Comparison of ENCODE assay signal across 8 cellular contexts in genomic region chr12:52004042-52004648, GRCh38. TPM values are rescaled to one million over a fixed set of nuclear protein-coding genes. Genes with fewer than 3 reads are reported as not detected.
DNase-seq lines count a peak whose midpoint lies in the region; ATAC-seq and TF ChIP-seq lines count a peak whose summit lies in the region.

No MANE protein-coding gene starts in this region.

- H3K9me3 Mint-ChIP-seq in activated T-cell treated with anti-CD3 and anti-CD28 coated beads, Interleukin-2, amount 50 U/mL, for 72 hours: no peaks in the 10 kb centered on the region
- no peaks in the 10 kb centered on the region for H3K9me3 Mint-ChIP-seq in activated T-helper 1 cell treated with anti-CD3 and anti-CD28 coated beads, Interleukin-12 subunit alpha, Interleukin-12 subunit beta, Interleukin-2, Interleukin-4 antibody, amounts not matched to agents 30 ng/mL and 10 ng/mL and 1 ng/mL, durations not matched to agents 14 hours and 24 hours and 36 hours

- WGBS in tibial nerve, 2 donors: 56 to 59% methylated on average over 5 of the region's 5 CpGs

- H3K36me3 Mint-ChIP-seq in activated T-cell treated with anti-CD3 and anti-CD28 coated beads, Interleukin-2, amount 50 U/mL, for 72 hours (ENCODE audit: insufficient read depth in 2 of 2): no peaks in the 10 kb centered on the region
- H3K36me3 Mint-ChIP-seq in activated T-helper 1 cell treated with anti-CD3 and anti-CD28 coated beads, Interleukin-12 subunit alpha, Interleukin-12 subunit beta, Interleukin-2, Interleukin-4 antibody, amounts not matched to agents 30 ng/mL and 10 ng/mL and 1 ng/mL, durations not matched to agents 14 hours and 24 hours and 36 hours (ENCODE audit: low read depth): peaks cover 4% of the 10 kb centered on the region

- ATAC-seq in activated T-cell treated with anti-CD3 and anti-CD28 coated beads, Interleukin-2, amount 50 U/mL, for 72 hours (replicated peaks in 1 of 2): no peak
- no peak for ATAC-seq in HG03108 (IDR thresholded peaks at IDR 0.05; ENCODE audit: unreplicated experiment)

- H3K4me1 ChIP-seq in tibial nerve: peaks cover 0 to 44% (median 25%) of the 10 kb centered on the region in 4 donors

- TF ChIP-seq CTCF in GM06990 (IDR thresholded peaks at IDR 0.05; ENCODE audit: insufficient read depth, low read length, poor library complexity, severe bottlenecking) (peak; percentile 42), tibial nerve (IDR thresholded peaks at IDR 0.05) (peak; percentile 59 to 90 (median 72))

- H3K27ac ChIP-seq in tibial nerve: peak overlapping the region in 2 of 4 donors; percentile 49 to 95

- H3K4me1 Mint-ChIP-seq in activated T-cell treated with anti-CD3 and anti-CD28 coated beads, Interleukin-2, amount 50 U/mL, for 72 hours (ENCODE audit: low read depth): peaks cover 31% of the 10 kb centered on the region
- H3K4me1 Mint-ChIP-seq in activated T-helper 1 cell treated with anti-CD3 and anti-CD28 coated beads, Interleukin-12 subunit alpha, Interleukin-12 subunit beta, Interleukin-2, Interleukin-4 antibody, amounts not matched to agents 30 ng/mL and 10 ng/mL and 1 ng/mL, durations not matched to agents 14 hours and 24 hours and 36 hours (ENCODE audit: low read depth): peaks cover 20% of the 10 kb centered on the region

- intact Hi-C loops in activated T-helper 1 cell treated with anti-CD3 and anti-CD28 coated beads, Interleukin-12 subunit alpha, Interleukin-12 subunit beta, Interleukin-2, Interleukin-4 antibody, amounts not matched to agents 30 ng/mL and 10 ng/mL and 1 ng/mL, durations not matched to agents 14 hours and 24 hours and 36 hours (cut with micrococcal nuclease): no loop called here

- H3K4me3 ChIP-seq in GM06990 (replicated peaks; ENCODE audit: low read depth, low read length): no peak overlapping the region
- no peak overlapping the region for H3K4me3 ChIP-seq in tibial nerve

- peaks cover 17% of the 10 kb centered on the region for H3K27me3 Mint-ChIP-seq in activated T-cell treated with anti-CD3 and anti-CD28 coated beads, Interleukin-2, amount 50 U/mL, for 72 hours (ENCODE audit: low read depth)
- H3K27me3 Mint-ChIP-seq in activated T-helper 1 cell treated with anti-CD3 and anti-CD28 coated beads, Interleukin-12 subunit alpha, Interleukin-12 subunit beta, Interleukin-2, Interleukin-4 antibody, amounts not matched to agents 30 ng/mL and 10 ng/mL and 1 ng/mL, durations not matched to agents 14 hours and 24 hours and 36 hours (ENCODE audit: insufficient read depth): peaks cover 38% of the 10 kb centered on the region

- peak in 1 of 2 donors; percentile 43 for TF ChIP-seq EP300 in tibial nerve (IDR thresholded peaks at IDR 0.05)

- no peaks in the 10 kb centered on the region for H3K9me3 ChIP-seq in tibial nerve

- H3K4me3 Mint-ChIP-seq in activated T-cell treated with anti-CD3 and anti-CD28 coated beads, Interleukin-2, amount 50 U/mL, for 72 hours: no peak overlapping the region
- H3K4me3 Mint-ChIP-seq in activated T-helper 1 cell treated with anti-CD3 and anti-CD28 coated beads, Interleukin-12 subunit alpha, Interleukin-12 subunit beta, Interleukin-2, Interleukin-4 antibody, amounts not matched to agents 30 ng/mL and 10 ng/mL and 1 ng/mL, durations not matched to agents 14 hours and 24 hours and 36 hours: no peak overlapping the region

- H3K36me3 ChIP-seq in GM06990 (ENCODE audit: control insufficient read depth, insufficient read depth, low read length) (no peaks in the 10 kb centered on the region), tibial nerve (no peaks in the 10 kb centered on the region)

- peaks cover 8% of the 10 kb centered on the region for H3K27me3 ChIP-seq in GM06990 (replicated peaks; ENCODE audit: control insufficient read depth, insufficient read depth, low read length)
- H3K27me3 ChIP-seq in tibial nerve: no peaks in the 10 kb centered on the region

- no peak for TF ChIP-seq POLR2A in tibial nerve (IDR thresholded peaks at IDR 0.05)

- DNase-seq in GM06990 (ENCODE audit: extremely low read depth, insufficient read length) (no peak), NCI-H1417 treated with DMSO at 0.1 percent for 48 hours (lab: John Stamatoyannopoulos, UW) (peak; percentile 25), anterior cingulate cortex (lab: John Stamatoyannopoulos, UW) (peak in 50 of 58 donors; percentile 11 to 75 (median 50)), inferior parietal cortex (ENCODE audit: extremely low spot score) (peak; percentile 88), tibial nerve (ENCODE audit: low spot score in 2 of 2) (peak in 1 of 2 donors; percentile 54)
- no peak for DNase-seq in activated T-cell treated with anti-CD3 and anti-CD28 coated beads, Interleukin-2, amount 50 U/mL, for 72 hours
- no peak for DNase-seq in activated T-helper 1 cell treated with anti-CD3 and anti-CD28 coated beads, Interleukin-12 subunit alpha, Interleukin-12 subunit beta, Interleukin-2, Interleukin-4 antibody, amounts not matched to agents 30 ng/mL and 10 ng/mL and 1 ng/mL, durations not matched to agents 14 hours and 24 hours and 36 hours (ENCODE audit: low spot score)

- no peak overlapping the region for H3K27ac Mint-ChIP-seq in activated T-cell treated with anti-CD3 and anti-CD28 coated beads, Interleukin-2, amount 50 U/mL, for 72 hours
- H3K27ac Mint-ChIP-seq in activated T-helper 1 cell treated with anti-CD3 and anti-CD28 coated beads, Interleukin-12 subunit alpha, Interleukin-12 subunit beta, Interleukin-2, Interleukin-4 antibody, amounts not matched to agents 30 ng/mL and 10 ng/mL and 1 ng/mL, durations not matched to agents 14 hours and 24 hours and 36 hours: no peak overlapping the region

RNA-seq across cellular contexts. Expression of gene TAMALIN, which starts 2.6 kb away (rescaled TPM):
- 10 to 100 TPM; 30.6 to 54.0 (median 37.8) TPM for total RNA-seq in tibial nerve
- total RNA-seq in activated T-cell treated with anti-CD3 and anti-CD28 coated beads, Interleukin-2, amount 50 U/mL, for 72 hours: 10 to 100 TPM; 10.0 to 11.1 TPM
- total RNA-seq in activated T-helper 1 cell treated with anti-CD3 and anti-CD28 coated beads, Interleukin-12 subunit alpha, Interleukin-12 subunit beta, Interleukin-2, Interleukin-4 antibody, amounts not matched to agents 30 ng/mL and 10 ng/mL and 1 ng/mL, durations not matched to agents 14 hours and 24 hours and 36 hours: 8.9 and 12.8 TPM in 2 replicates

RNA-seq across cellular contexts. Expression of gene NR4A1, which starts 47.1 kb away (rescaled TPM):
- total RNA-seq in tibial nerve: 1,000 to 10,000 TPM in 1 of 4 donors, 100 to 1,000 TPM in 3; 390 to 1,252 (median 718) TPM
- 100 to 1,000 TPM; 113 to 136 TPM for total RNA-seq in activated T-cell treated with anti-CD3 and anti-CD28 coated beads, Interleukin-2, amount 50 U/mL, for 72 hours
- 52.7 and 60.3 TPM in 2 replicates for total RNA-seq in activated T-helper 1 cell treated with anti-CD3 and anti-CD28 coated beads, Interleukin-12 subunit alpha, Interleukin-12 subunit beta, Interleukin-2, Interleukin-4 antibody, amounts not matched to agents 30 ng/mL and 10 ng/mL and 1 ng/mL, durations not matched to agents 14 hours and 24 hours and 36 hours

RNA-seq across cellular contexts. Expression of gene ACVR1B, which starts 52.6 kb away (rescaled TPM):
- 10 to 100 TPM; 11.6 to 19.8 (median 17.1) TPM for total RNA-seq in tibial nerve
- 1 to 10 TPM; 7.2 to 8.4 TPM for total RNA-seq in activated T-cell treated with anti-CD3 and anti-CD28 coated beads, Interleukin-2, amount 50 U/mL, for 72 hours
- 11.4 and 12.0 TPM in 2 replicates for total RNA-seq in activated T-helper 1 cell treated with anti-CD3 and anti-CD28 coated beads, Interleukin-12 subunit alpha, Interleukin-12 subunit beta, Interleukin-2, Interleukin-4 antibody, amounts not matched to agents 30 ng/mL and 10 ng/mL and 1 ng/mL, durations not matched to agents 14 hours and 24 hours and 36 hours

Comparison
In these comparisons a context has a peak if more than half of its experiments do, and no peak if none do; other contexts are left out.
1. DNase-seq: peak in NCI-H1417 treated with DMSO at 0.1 percent for 48 hours (single experiment), anterior cingulate cortex (50 of 58) and inferior parietal cortex (single experiment); none in GM06990 (single experiment), activated T-cell treated with anti-CD3 and anti-CD28 coated beads, Interleukin-2, amount 50 U/mL, for 72 hours (0 of 2) and activated T-helper 1 cell treated with anti-CD3 and anti-CD28 coated beads, Interleukin-12 subunit alpha, Interleukin-12 subunit beta, Interleukin-2, Interleukin-4 antibody, amounts not matched to agents 30 ng/mL and 10 ng/mL and 1 ng/mL, durations not matched to agents 14 hours and 24 hours and 36 hours (single experiment).